In the genomic region with DNA sequence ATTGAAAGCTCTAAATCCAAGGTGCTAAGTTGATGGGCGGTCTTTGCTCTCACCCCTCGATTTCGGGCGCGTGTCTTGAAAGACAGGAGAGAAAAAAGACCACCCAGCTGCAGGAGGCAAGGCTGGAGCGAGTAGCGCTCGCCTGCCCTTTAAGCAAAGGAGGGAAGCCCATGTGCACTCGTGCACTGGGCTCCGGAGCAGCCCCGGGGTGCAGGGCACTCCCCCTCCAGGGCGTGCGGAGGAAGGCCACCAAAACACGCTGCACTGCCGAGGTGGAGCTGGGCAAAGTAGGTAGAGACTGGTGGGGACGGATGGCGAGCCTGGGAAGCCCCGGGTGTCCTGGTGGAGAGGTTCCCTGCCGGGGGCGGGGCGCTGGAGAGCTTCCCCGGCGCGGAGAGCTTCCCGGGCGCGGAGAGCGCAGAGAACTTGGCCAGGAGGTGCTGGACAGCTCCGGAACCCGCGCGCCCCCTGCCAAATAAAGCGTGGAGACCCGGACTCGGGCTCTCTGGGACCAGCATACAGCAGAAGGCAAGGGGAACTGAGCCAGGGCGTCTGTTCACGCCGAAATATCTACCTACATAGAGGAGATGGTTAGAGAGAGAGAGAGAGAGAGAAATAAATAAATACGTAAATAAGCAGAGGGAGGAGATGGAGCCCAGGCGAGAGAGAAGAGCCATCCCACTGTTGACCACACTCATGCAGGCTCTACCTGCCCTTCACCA, we compare ENCODE assay signal across 8 cellular contexts. TPM values are rescaled to one million over a fixed set of nuclear protein-coding genes. Genes with fewer than 3 reads are reported as not detected.
A peak's percentile ranks its signal among the peaks of the same experiment; 100 is the strongest.
DNase-seq lines count a peak whose midpoint lies in the region; ATAC-seq, FAIRE-seq and TF ChIP-seq lines count a peak whose summit lies in the region.

No MANE protein-coding gene starts in this region.

- FAIRE-seq in H54 (lab: Jason Lieb, UNC): no peak

- H3K27me3 ChIP-seq in NT2/D1 (ENCODE audit: insufficient read depth, insufficient read length) (peaks cover 21% of the 10 kb centered on the region), cardiac muscle cell (peaks cover 48% of the 10 kb centered on the region)

- ATAC-seq in activated naive CD4-positive, alpha-beta T cell treated with anti-CD3 and anti-CD28 coated beads, Interleukin-2, amount 50 U/mL, for 72 hours: peak; percentile 66 to 73

- H3K9me3 ChIP-seq in NT2/D1 (ENCODE audit: insufficient read depth, low read length) (no peaks in the 10 kb centered on the region), cardiac muscle cell (ENCODE audit: low read depth) (no peaks in the 10 kb centered on the region)

- peak overlapping the region; percentile 76 for H3K9ac ChIP-seq in NT2/D1 (ENCODE audit: insufficient read length, low read depth)

- H3K4me1 ChIP-seq in NT2/D1 (ENCODE audit: insufficient read depth, insufficient read length) (no peaks in the 10 kb centered on the region), cardiac muscle cell (ENCODE audit: low read depth) (no peaks in the 10 kb centered on the region)

- TF ChIP-seq CTCF in HFFc6 (IDR thresholded peaks at IDR 0.05): no peak
- TF ChIP-seq CTCF in cardiac muscle cell (IDR thresholded peaks at IDR 0.05; ENCODE audit: low read depth, low read length): no peak
- TF ChIP-seq CTCF in progenitor cell of endocrine pancreas (IDR thresholded peaks at IDR 0.05; ENCODE audit: unreplicated experiment): peak; percentile 25

- H3K4me3 ChIP-seq in NT2/D1 (ENCODE audit: insufficient read length, low read depth) (peak overlapping the region; percentile 67), cardiac muscle cell (peak overlapping the region; percentile 40)

- peak overlapping the region; percentile 75 for H3K4me3 Mint-ChIP-seq in HFFc6
- peak overlapping the region; percentile 75 for H3K4me3 Mint-ChIP-seq in progenitor cell of endocrine pancreas (ENCODE audit: low read depth)

- H3K36me3 ChIP-seq in NT2/D1 (ENCODE audit: insufficient read depth, insufficient read length, low read length): no peaks in the 10 kb centered on the region
- no peaks in the 10 kb centered on the region for H3K36me3 ChIP-seq in cardiac muscle cell

- H3K36me3 Mint-ChIP-seq in HFFc6 (ENCODE audit: low read depth) (no peaks in the 10 kb centered on the region), progenitor cell of endocrine pancreas (ENCODE audit: insufficient read depth) (no peaks in the 10 kb centered on the region)
- peaks cover 19 to 27% of the 10 kb centered on the region in 2 donors for H3K36me3 Mint-ChIP-seq in activated naive CD4-positive, alpha-beta T cell treated with anti-CD3 and anti-CD28 coated beads, Interleukin-2, amount 50 U/mL, for 72 hours

- H3K27ac ChIP-seq in cardiac muscle cell: no peak overlapping the region

- peaks cover 5% of the 10 kb centered on the region for H3K9me3 Mint-ChIP-seq in HFFc6
- peaks cover 6 to 10% of the 10 kb centered on the region in 2 donors for H3K9me3 Mint-ChIP-seq in activated naive CD4-positive, alpha-beta T cell treated with anti-CD3 and anti-CD28 coated beads, Interleukin-2, amount 50 U/mL, for 72 hours
- peaks cover 5% of the 10 kb centered on the region for H3K9me3 Mint-ChIP-seq in progenitor cell of endocrine pancreas (ENCODE audit: low read depth)

- DNase-seq in DMS 273 (lab: John Stamatoyannopoulos, UW; ENCODE audit: unreplicated experiment) (peak; percentile 85), HFFc6 (no peak), NT2/D1 (ENCODE audit: low read depth, low spot score) (peak; percentile 56), cardiac muscle cell (ENCODE audit: low read depth in 1 of 2, low spot score in 1 of 2) (peak; percentile 30 to 86), progenitor cell of endocrine pancreas (ENCODE audit: low spot score, unreplicated experiment) (peak; percentile 54), middle frontal gyrus (ENCODE audit: extremely low spot score, low spot score) (no peak), H54 (ENCODE audit: insufficient read length, low spot score) (no peak)
- DNase-seq in activated naive CD4-positive, alpha-beta T cell treated with anti-CD3 and anti-CD28 coated beads, Interleukin-2, amount 50 U/mL, for 72 hours (ENCODE audit: low spot score in 2 of 2): peak; percentile 49 to 68

- TF ChIP-seq POLR2A in H54 (IDR thresholded peaks at IDR 0.05; ENCODE audit: low read depth, low read length): no peak

- H3K27ac Mint-ChIP-seq in HFFc6 (no peak overlapping the region), progenitor cell of endocrine pancreas (no peak overlapping the region)
- H3K27ac Mint-ChIP-seq in activated naive CD4-positive, alpha-beta T cell treated with anti-CD3 and anti-CD28 coated beads, Interleukin-2, amount 50 U/mL, for 72 hours: peak overlapping the region in 1 of 2 donors; percentile 9

- H3K27me3 Mint-ChIP-seq in HFFc6 (ENCODE audit: insufficient read depth) (peaks cover 12% of the 10 kb centered on the region), progenitor cell of endocrine pancreas (peaks cover 57% of the 10 kb centered on the region)

- H3K4me1 Mint-ChIP-seq in HFFc6 (ENCODE audit: low read depth): peaks cover 13% of the 10 kb centered on the region
- peaks cover 15% of the 10 kb centered on the region for H3K4me1 Mint-ChIP-seq in progenitor cell of endocrine pancreas (ENCODE audit: low read depth)

RNA-seq across cellular contexts. Expression of a gene that starts 0.6 kb away (rescaled TPM):
- not detected for total RNA-seq in HFFc6 (2021; fragmentation: NEBNext Ultra II Directional; extraction: Animal tissue kit (Norgen Biotek cat#: 25700))
- 10 to 100 TPM; 47.5 to 82.3 TPM for total RNA-seq in activated naive CD4-positive, alpha-beta T cell treated with anti-CD3 and anti-CD28 coated beads, Interleukin-2, amount 50 U/mL, for 72 hours
- 1.6 and 7.9 TPM in 2 replicates for total RNA-seq in cardiac muscle cell
- polyA plus RNA-seq in cardiac muscle cell: 2.0 and 3.3 TPM in 2 replicates
- 6.1 and 8.4 TPM in 2 replicates for total RNA-seq in progenitor cell of endocrine pancreas

Comparison
In these comparisons a context has a peak if more than half of its experiments do, and no peak if none do; other contexts are left out.
1. DNase-seq: peak in DMS 273 (single experiment), NT2/D1 (single experiment), activated naive CD4-positive, alpha-beta T cell treated with anti-CD3 and anti-CD28 coated beads, Interleukin-2, amount 50 U/mL, for 72 hours (2 of 2), cardiac muscle cell (2 of 2) and progenitor cell of endocrine pancreas (single experiment); none in HFFc6 (single experiment), middle frontal gyrus (single experiment) and H54 (single experiment).